22 cellular contexts compared by ENCODE assay signal in genomic region chr14:102911991-102912761, GRCh38. TPM values are rescaled to one million over a fixed set of nuclear protein-coding genes. Genes with fewer than 3 reads are reported as not detected.
A peak's percentile ranks its signal among the peaks of the same experiment; 100 is the strongest.
DNase-seq lines count a peak whose midpoint lies in the region; ATAC-seq and TF ChIP-seq lines count a peak whose summit lies in the region.
"Had no signal": no experiment of that assay in that cellular context is flagged by ENCODE, and none has a peak within 500 bp of the region (broad histone marks: within the 10 kb centered on the region; RNA-seq: fewer than 3 reads in every experiment).

No MANE protein-coding gene starts in this region.

- H3K79me2 ChIP-seq in Karpas-422 (ENCODE audit: low read length) (no peaks in the 10 kb centered on the region), osteoblast (ENCODE audit: insufficient read depth, low read length) (no peaks in the 10 kb centered on the region)

- H3K27me3 Mint-ChIP-seq in stimulated activated naive CD8-positive, alpha-beta T cell treated with anti-CD3 and anti-CD28 coated beads, Interleukin-15, amount 100 ng/mL, for 72 hours, result no peaks in the 10 kb centered on the region

- H3K27ac ChIP-seq in Karpas-422 (ENCODE audit: low read length) (peak overlapping the region; percentile 98), osteoblast (ENCODE audit: low read depth, low read length) (no peak overlapping the region), esophagus muscularis mucosa (replicated peaks in 1 of 4) (no peak overlapping the region)
- H3K27ac ChIP-seq: KMS-11 had no signal

- peaks cover 1% of the 10 kb centered on the region for H3K4me1 Mint-ChIP-seq in stimulated activated naive CD8-positive, alpha-beta T cell treated with anti-CD3 and anti-CD28 coated beads, Interleukin-15, amount 100 ng/mL, for 72 hours
- H3K4me1 Mint-ChIP-seq: CD14-positive monocyte had no signal

- no peak for TF ChIP-seq POLR2A in esophagus muscularis mucosa (IDR thresholded peaks at IDR 0.05; ENCODE audit: low read depth)

- TF ChIP-seq CTCF in osteoblast (IDR thresholded peaks at IDR 0.05; ENCODE audit: extremely low read depth, low read depth, low read length) (no peak), esophagus muscularis mucosa (IDR thresholded peaks at IDR 0.05) (no peak)

- H3K36me3 ChIP-seq in Karpas-422 (ENCODE audit: insufficient read depth, low read length) (peaks cover 11% of the 10 kb centered on the region), osteoblast (ENCODE audit: insufficient read depth, low read length) (no peaks in the 10 kb centered on the region), esophagus muscularis mucosa (peaks cover 1 to 8% (median 3%) of the 10 kb centered on the region in 4 donors)

- peak; percentile 1 for ATAC-seq in stimulated activated naive CD8-positive, alpha-beta T cell treated with anti-CD3 and anti-CD28 coated beads, Interleukin-15, amount 100 ng/mL, for 72 hours
- no peak for ATAC-seq in stimulated activated naive CD8-positive, alpha-beta T cell treated with anti-CD3 and anti-CD28 coated beads, Interleukin-15, Interleukin-2, amounts not matched to agents 100 U/mL and 50 U/mL, for 24 hours
- ATAC-seq: HepG2, Panc1, Right ventricle myocardium inferior had no signal

- H3K9me3 Mint-ChIP-seq in stimulated activated naive CD8-positive, alpha-beta T cell treated with anti-CD3 and anti-CD28 coated beads, Interleukin-15, amount 100 ng/mL, for 72 hours, result no peaks in the 10 kb centered on the region

- no peak for DNase-seq in stimulated activated naive CD8-positive, alpha-beta T cell treated with anti-CD3 and anti-CD28 coated beads, Interleukin-15, amount 100 ng/mL, for 72 hours
- no peak for DNase-seq in stimulated activated naive CD8-positive, alpha-beta T cell treated with anti-CD3 and anti-CD28 coated beads, Interleukin-15, Interleukin-2, amounts not matched to agents 100 U/mL and 50 U/mL, for 24 hours
- DNase-seq in Karpas-422 (no peak), osteoblast (ENCODE audit: insufficient read length, low spot score, missing footprints) (peak; percentile 85), NAMALWA (ENCODE audit: low spot score) (no peak), esophagus muscularis mucosa (ENCODE audit: extremely low spot score) (no peak), D341Med (ENCODE audit: low spot score) (no peak), NOMO-1 treated with DMSO at 0.1 percent for 48 hours (lab: John Stamatoyannopoulos, UW; ENCODE audit: unreplicated experiment) (no peak)
- DNase-seq: ACHN, AML-193, COR-L47, DMS153, NCI-H1092, NCI-H146, NCI-H2081, NCI-H510A had no signal

- no peaks in the 10 kb centered on the region for H3K9me2 ChIP-seq in Karpas-422 (replicated peaks; ENCODE audit: insufficient read depth, low read length)

- 96% methylated on average over 12 of the region's 21 CpGs for WGBS in esophagus muscularis mucosa

- no peak overlapping the region for H3K4me3 Mint-ChIP-seq in stimulated activated naive CD8-positive, alpha-beta T cell treated with anti-CD3 and anti-CD28 coated beads, Interleukin-15, amount 100 ng/mL, for 72 hours
- H3K4me3 Mint-ChIP-seq: CD14-positive monocyte had no signal

- intact Hi-C loops in esophagus muscularis mucosa (cut with DNase I), result loop anchor here (10.0 kb wide), 1 partner anchor 137 kb away; the partner anchor contains the start of gene TRAF3

- no peak overlapping the region for H3K4me3 ChIP-seq in Karpas-422 (ENCODE audit: low read length)
- H3K4me3 ChIP-seq in osteoblast (ENCODE audit: insufficient read depth, low read length), result no peak overlapping the region
- H3K4me3 ChIP-seq in esophagus muscularis mucosa, result no peak overlapping the region

- H3K9me3 ChIP-seq in Karpas-422 (ENCODE audit: low read length), result no peaks in the 10 kb centered on the region
- no peaks in the 10 kb centered on the region for H3K9me3 ChIP-seq in osteoblast (ENCODE audit: low read depth, low read length)
- no peaks in the 10 kb centered on the region for H3K9me3 ChIP-seq in esophagus muscularis mucosa

- H3K27ac Mint-ChIP-seq in stimulated activated naive CD8-positive, alpha-beta T cell treated with anti-CD3 and anti-CD28 coated beads, Interleukin-15, amount 100 ng/mL, for 72 hours, result no peak overlapping the region

- no peak overlapping the region for H3K4me2 ChIP-seq in Karpas-422 (ENCODE audit: low read depth, low read length, poor library complexity, severe bottlenecking)
- H3K4me2 ChIP-seq in osteoblast (ENCODE audit: insufficient read depth, low read length), result no peak overlapping the region
- H3K4me2 ChIP-seq: KMS-11 had no signal

- H3K4me1 ChIP-seq in Karpas-422 (ENCODE audit: low read length) (peaks cover 72% of the 10 kb centered on the region), osteoblast (ENCODE audit: insufficient read depth, low read length) (no peaks in the 10 kb centered on the region), esophagus muscularis mucosa (no peaks in the 10 kb centered on the region)

- H3K27me3 ChIP-seq in Karpas-422 (ENCODE audit: low read length) (no peaks in the 10 kb centered on the region), osteoblast (ENCODE audit: insufficient read depth, low read length) (no peaks in the 10 kb centered on the region), esophagus muscularis mucosa (no peaks in the 10 kb centered on the region)

- no peaks in the 10 kb centered on the region for H4K20me1 ChIP-seq in Karpas-422 (ENCODE audit: insufficient read depth, low read depth, low read length)
- no peaks in the 10 kb centered on the region for H4K20me1 ChIP-seq in osteoblast (ENCODE audit: insufficient read depth, low read length)

- peak overlapping the region; percentile 76; the same call in 1 of the 2 replicates for H3K9ac ChIP-seq in Karpas-422 (ENCODE audit: low read length)
- H3K9ac ChIP-seq: KMS-11 had no signal

- no peak overlapping the region for H2AFZ ChIP-seq in Karpas-422 (ENCODE audit: low read length)
- H2AFZ ChIP-seq in osteoblast (ENCODE audit: low read length), result no peak overlapping the region

- TF ChIP-seq EP300 in esophagus muscularis mucosa (IDR thresholded peaks at IDR 0.05), result no peak

RNA-seq across cellular contexts. Expression of gene AMN, which starts 10.3 kb away (rescaled TPM):
- total RNA-seq in Karpas-422 (2014; rRNA removed; shearing (Covaris generic); ENCODE audit: low replicate concordance), result 7.7 and 16.7 TPM in 2 replicates
- total RNA-seq in osteoblast (under 0.01 and 0.29 TPM in 2 replicates), esophagus muscularis mucosa (under 1 TPM in 2 of 4 donors, not detected in 2; 0.11 to 0.32 TPM)
- total RNA-seq: MCF 10A had no signal
